In the genomic region with DNA sequence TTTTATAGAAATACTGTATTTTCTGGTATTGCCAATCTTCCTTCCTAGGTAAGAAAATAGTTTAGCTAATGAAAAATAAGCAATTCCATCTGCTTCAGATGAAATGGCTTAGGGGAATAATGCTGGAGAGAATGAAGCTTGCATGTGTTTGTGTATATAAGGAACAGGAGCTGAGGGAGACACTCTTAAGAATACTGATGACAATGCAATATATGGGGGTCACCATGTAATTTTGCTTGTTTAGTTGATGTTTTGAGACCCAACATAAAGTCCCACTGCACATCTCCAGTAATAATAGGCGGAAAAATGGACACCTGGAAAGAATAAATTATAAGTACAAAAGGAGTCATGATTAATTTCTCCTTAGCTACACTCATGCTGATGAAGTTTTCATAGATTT, we compare ENCODE assay signal across 23 cellular contexts.
DNase-seq lines count a peak whose midpoint lies in the region; ATAC-seq, FAIRE-seq and TF ChIP-seq lines count a peak whose summit lies in the region.
"Had no signal": no experiment of that assay in that cellular context is flagged by ENCODE, and none has a peak within 500 bp of the region (broad histone marks: within the 10 kb centered on the region; RNA-seq: fewer than 3 reads in every experiment).

No MANE protein-coding gene starts in this region.

- H3K4me3 Mint-ChIP-seq in chondrocyte (ENCODE audit: unreplicated experiment) (no peak overlapping the region), endodermal cell (no peak overlapping the region)
- H3K4me3 Mint-ChIP-seq: CD14-positive monocyte; CD4-positive, alpha-beta T cell; CD8-positive, alpha-beta memory T cell; GM23338; H9 had no signal

- H3K36me3 ChIP-seq in IMR-90 (ENCODE audit: control insufficient read depth, insufficient read depth, low read length) (no peaks in the 10 kb centered on the region), adipocyte (ENCODE audit: control insufficient read depth, insufficient read depth, low read length, severe bottlenecking) (no peaks in the 10 kb centered on the region), neuron (ENCODE audit: insufficient read depth, low read length) (no peaks in the 10 kb centered on the region), endodermal cell (ENCODE audit: control insufficient read depth, insufficient read depth, low read length) (no peaks in the 10 kb centered on the region)
- H3K36me3 ChIP-seq: BE2C; BLaER1 treated with 17β-estradiol and CSF1 and Interleukin-3, amounts not matched to agents 10 nM and 100 nM had no signal

- H3K4ac ChIP-seq in IMR-90 (ENCODE audit: low read depth, low read length) = no peak overlapping the region

- in situ Hi-C loops in IMR-90 (cut with MboI; ENCODE audit: low sequenced_read_pairs) = no loop called here

- H3K4me3 ChIP-seq in A549 (no peak overlapping the region), IMR-90 (ENCODE audit: insufficient read depth, low read depth, low read length) (no peak overlapping the region), adipocyte (ENCODE audit: low read length) (no peak overlapping the region), neuron (ENCODE audit: low read length) (no peak overlapping the region), endodermal cell (ENCODE audit: low read length) (no peak overlapping the region)
- H3K4me3 ChIP-seq: BLaER1 treated with 17β-estradiol and CSF1 and Interleukin-3, amounts not matched to agents 10 nM and 100 nM; GM23338 had no signal

- intact Hi-C loops in IMR-90 (cut with micrococcal nuclease) = no loop called here

- H4K8ac ChIP-seq in IMR-90 (ENCODE audit: low read depth in 2 of 2, low read length in 2 of 2) = no peak overlapping the region

- no peak overlapping the region for H2BK120ac ChIP-seq in IMR-90 (ENCODE audit: low read depth, low read length)

- H2BK5ac ChIP-seq in IMR-90 (ENCODE audit: low read depth, low read length, poor library complexity, severe bottlenecking) = no peak overlapping the region

- dilution Hi-C loops in IMR-90 (cut with HindIII; ENCODE audit: low sequenced_read_pairs, unreplicated experiment) = no loop called here

- no peaks in the 10 kb centered on the region for H3K9me3 ChIP-seq in A549
- no peaks in the 10 kb centered on the region for H3K9me3 ChIP-seq in IMR-90 (ENCODE audit: control insufficient read depth, insufficient read depth, low read length)
- H3K9me3 ChIP-seq in adipocyte (ENCODE audit: control insufficient read depth, low read length) = no peaks in the 10 kb centered on the region
- H3K9me3 ChIP-seq in neuron (ENCODE audit: low read length) = peaks cover 2% of the 10 kb centered on the region
- H3K9me3 ChIP-seq in endodermal cell (ENCODE audit: control insufficient read depth, low read length) = no peaks in the 10 kb centered on the region
- H3K9me3 ChIP-seq: BE2C; BLaER1 treated with 17β-estradiol and CSF1 and Interleukin-3, amounts not matched to agents 10 nM and 100 nM had no signal

- no peak overlapping the region for H4K91ac ChIP-seq in IMR-90 (ENCODE audit: insufficient read depth, low read depth, low read length)

- TF ChIP-seq POLR2A in A549 (IDR thresholded peaks at IDR 0.05; ENCODE audit: low read length) (no peak), IMR-90 (IDR thresholded peaks at IDR 0.05; ENCODE audit: low read depth, low read length) (no peak)

- H3K9ac ChIP-seq in IMR-90 (ENCODE audit: low read depth, low read length) (no peak overlapping the region), adipocyte (ENCODE audit: low read length) (no peak overlapping the region), endodermal cell (ENCODE audit: extremely low read depth, low read length, poor library complexity, severe bottlenecking) (no peak overlapping the region)
- H3K9ac ChIP-seq: BLaER1 treated with 17β-estradiol and CSF1 and Interleukin-3, amounts not matched to agents 10 nM and 100 nM had no signal

- TF ChIP-seq CTCF in A549 (IDR thresholded peaks at IDR 0.05) (no peak), IMR-90 (conservative IDR thresholded peaks at IDR 0.05; ENCODE audit: low read depth, low read length) (no peak), chondrocyte (IDR thresholded peaks at IDR 0.05) (no peak), endodermal cell (conservative IDR thresholded peaks at IDR 0.05) (no peak)

- no peak overlapping the region for H2BK20ac ChIP-seq in IMR-90 (ENCODE audit: low read depth, low read length)

- H3K23ac ChIP-seq in IMR-90 (ENCODE audit: low read depth, low read length) = no peak overlapping the region

- H4K20me1 ChIP-seq in IMR-90 (ENCODE audit: insufficient read depth, low read length) = no peaks in the 10 kb centered on the region
- H4K20me1 ChIP-seq: BLaER1 treated with 17β-estradiol and CSF1 and Interleukin-3, amounts not matched to agents 10 nM and 100 nM had no signal

- CTCF ChIA-PET in A549 (lab: Yijun Ruan, JAX) = no interaction called here
- CTCF ChIA-PET in IMR-90 (lab: Yijun Ruan, JAX) = no interaction called here

- no peak overlapping the region for H2BK15ac ChIP-seq in IMR-90 (ENCODE audit: low read depth, low read length)

- H3K27me3 Mint-ChIP-seq in chondrocyte (ENCODE audit: low read depth) = no peaks in the 10 kb centered on the region
- H3K27me3 Mint-ChIP-seq in endodermal cell (ENCODE audit: insufficient read depth) = no peaks in the 10 kb centered on the region
- H3K27me3 Mint-ChIP-seq: CD4-positive, alpha-beta T cell; CD8-positive, alpha-beta memory T cell had no signal

- H3K4me1 Mint-ChIP-seq in chondrocyte (ENCODE audit: low read depth) (no peaks in the 10 kb centered on the region), endodermal cell (no peaks in the 10 kb centered on the region)
- H3K4me1 Mint-ChIP-seq: CD14-positive monocyte; CD8-positive, alpha-beta memory T cell; GM23338; H9 had no signal

- no peak overlapping the region for H3K4me2 ChIP-seq in A549
- no peak overlapping the region for H3K4me2 ChIP-seq in IMR-90 (ENCODE audit: low read depth, low read length)
- H3K4me2 ChIP-seq: BLaER1 treated with 17β-estradiol and CSF1 and Interleukin-3, amounts not matched to agents 10 nM and 100 nM; GM23338 had no signal

- ATAC-seq in A549 (no peak), IMR-90 (ENCODE audit: low read depth) (no peak)
- ATAC-seq: GM23338, HCT116 had no signal

- H3K27ac Mint-ChIP-seq in chondrocyte (ENCODE audit: unreplicated experiment) (no peak overlapping the region), endodermal cell (no peak overlapping the region)
- H3K27ac Mint-ChIP-seq: CD4-positive, alpha-beta T cell; CD8-positive, alpha-beta memory T cell; GM23338 had no signal

- no peak overlapping the region for H3K56ac ChIP-seq in IMR-90 (ENCODE audit: extremely low read depth, insufficient read depth, low read length)

- H2AK5ac ChIP-seq in IMR-90 (ENCODE audit: low read depth, low read length) = no peak overlapping the region

- no peaks in the 10 kb centered on the region for H3K27me3 ChIP-seq in IMR-90 (ENCODE audit: control insufficient read depth, insufficient read depth, low read length)
- H3K27me3 ChIP-seq in adipocyte (replicated peaks; ENCODE audit: control insufficient read depth, insufficient read depth, low read length) = no peaks in the 10 kb centered on the region
- no peaks in the 10 kb centered on the region for H3K27me3 ChIP-seq in neuron (ENCODE audit: insufficient read depth, low read length)
- H3K27me3 ChIP-seq in endodermal cell (ENCODE audit: control insufficient read depth, insufficient read depth, low read length, poor library complexity, severe bottlenecking) = no peaks in the 10 kb centered on the region
- H3K27me3 ChIP-seq: BE2C; BLaER1 treated with 17β-estradiol and CSF1 and Interleukin-3, amounts not matched to agents 10 nM and 100 nM had no signal

- no peak overlapping the region for H3K18ac ChIP-seq in IMR-90 (ENCODE audit: low read depth, low read length)

- H2AK9ac ChIP-seq in IMR-90 (replicated peaks; ENCODE audit: low read depth, low read length, poor library complexity) = no peak overlapping the region

- no peak for FAIRE-seq in A549 (lab: Jason Lieb, UNC)
- FAIRE-seq: A204.1, GM12891, GM18507 had no signal

- no peak overlapping the region for H3K14ac ChIP-seq in IMR-90 (replicated peaks; ENCODE audit: low read depth, low read length)

- no peaks in the 10 kb centered on the region for H3K79me1 ChIP-seq in IMR-90 (ENCODE audit: low read depth in 1 of 2, low read length in 2 of 2)

- no peak overlapping the region for H2AFZ ChIP-seq in IMR-90 (replicated peaks; ENCODE audit: low read length, poor library complexity)
- peak overlapping the region; percentile 54 for H2AFZ ChIP-seq in neuron (ENCODE audit: low read depth, low read length)
- H2AFZ ChIP-seq: GM23338 had no signal

- TF ChIP-seq RAD21 in A549 (conservative IDR thresholded peaks at IDR 0.05 in 1 of 2, IDR thresholded peaks at IDR 0.05 in 1 of 2) = no peak
- TF ChIP-seq RAD21 in IMR-90 (IDR thresholded peaks at IDR 0.05; ENCODE audit: low read length) = no peak

- POLR2A ChIA-PET in A549 (lab: Yijun Ruan, JAX) (no interaction called here), IMR-90 (lab: Charles Lee; ENCODE audit: unreplicated experiment) (no interaction called here)

- DNase-seq in A549 (ENCODE audit: low read depth in 1 of 2, low spot score in 1 of 2) (no peak), IMR-90 (no peak), adipocyte (ENCODE audit: low read depth) (peak; percentile 4), chondrocyte (ENCODE audit: low spot score) (no peak), endodermal cell (no peak), Kasumi-1 (lab: John Stamatoyannopoulos, UW) (no peak)
- DNase-seq: ACHN; AML-193; BE2C; CD4-positive, alpha-beta T cell; CD8-positive, alpha-beta memory T cell; DMS53; DMS79 treated with DMSO at 0.1 percent for 48 hours; GF-D8; H9 had no signal

- no peak overlapping the region for H4K5ac ChIP-seq in IMR-90 (ENCODE audit: low read depth, low read length)

- no peaks in the 10 kb centered on the region for H3K4me1 ChIP-seq in A549
- H3K4me1 ChIP-seq in IMR-90 (ENCODE audit: control insufficient read depth, insufficient read depth, low read length) = no peaks in the 10 kb centered on the region
- H3K4me1 ChIP-seq in adipocyte (ENCODE audit: control insufficient read depth, insufficient read depth, low read length) = no peaks in the 10 kb centered on the region
- H3K4me1 ChIP-seq in neuron (ENCODE audit: insufficient read depth, low read length) = no peaks in the 10 kb centered on the region
- H3K4me1 ChIP-seq in endodermal cell (ENCODE audit: control insufficient read depth, insufficient read depth, low read length) = no peaks in the 10 kb centered on the region
- H3K4me1 ChIP-seq: BLaER1 treated with 17β-estradiol and CSF1 and Interleukin-3, amounts not matched to agents 10 nM and 100 nM had no signal

- 32% methylated on average over 1 of the region's 1 CpG for WGBS in A549 (ENCODE audit: missing lambda C conversion rate)
- no CpG with 5 or more reads among the region's 1 CpG for WGBS in IMR-90 (ENCODE audit: extremely low coverage in 2 of 2, insufficient read length in 1 of 2), 2 experiments
- WGBS in endodermal cell (ENCODE audit: insufficient coverage in 1 of 2, insufficient read length in 1 of 2), 2 experiments = 71 to 100% methylated on average over 1 of the region's 1 CpG

- no peaks in the 10 kb centered on the region for H3K36me3 Mint-ChIP-seq in chondrocyte (ENCODE audit: low read depth)
- H3K36me3 Mint-ChIP-seq in endodermal cell (ENCODE audit: low read depth) = no peaks in the 10 kb centered on the region
- H3K36me3 Mint-ChIP-seq: CD14-positive monocyte; CD8-positive, alpha-beta memory T cell had no signal

- H3K9me1 ChIP-seq in IMR-90 (ENCODE audit: insufficient read depth, low read length) = no peaks in the 10 kb centered on the region

- H3K27ac ChIP-seq in A549 = no peak overlapping the region
- no peak overlapping the region for H3K27ac ChIP-seq in IMR-90 (ENCODE audit: insufficient read depth, low read length)
- H3K27ac ChIP-seq in endodermal cell (ENCODE audit: low read depth, low read length) = no peak overlapping the region
- H3K27ac ChIP-seq: BLaER1 treated with 17β-estradiol and CSF1 and Interleukin-3, amounts not matched to agents 10 nM and 100 nM had no signal

- TF ChIP-seq EP300 in A549 (IDR thresholded peaks at IDR 0.05) = no peak

- H3K9me3 Mint-ChIP-seq in chondrocyte (ENCODE audit: low read depth) (no peaks in the 10 kb centered on the region), endodermal cell (no peaks in the 10 kb centered on the region)
- H3K9me3 Mint-ChIP-seq: GM23338, H9 had no signal

- BruUV-seq in IMR-90 (replicated peaks; lab: Mats Ljungman, UMichigan) = no TSS peak
